ENCODE assay signal across 19 cellular contexts in genomic region chr3:123343296-123344174, GRCh38.
DNase-seq lines count a peak whose midpoint lies in the region; ATAC-seq and TF ChIP-seq lines count a peak whose summit lies in the region.
"Had no signal": no experiment of that assay in that cellular context is flagged by ENCODE, and none has a peak within 500 bp of the region (broad histone marks: within the 10 kb centered on the region; RNA-seq: fewer than 3 reads in every experiment).

No MANE protein-coding gene starts in this region.

- no peaks in the 10 kb centered on the region for H3K9me3 ChIP-seq in cardiac muscle cell (ENCODE audit: low read depth)
- H3K9me3 ChIP-seq: breast epithelium, SJSA1 had no signal

- no peak overlapping the region for H3K4me3 Mint-ChIP-seq in activated naive CD8-positive, alpha-beta T cell treated with anti-CD3 and anti-CD28 coated beads, Interleukin-2, amount 10 ng/mL, durations not matched to agents 7 days and 5 days
- H3K4me3 Mint-ChIP-seq in activated naive CD8-positive, alpha-beta T cell treated with anti-CD3 and anti-CD28 coated beads, Interleukin-2, amount 50 U/mL, for 24 hours: no peak overlapping the region
- H3K4me3 Mint-ChIP-seq in effector memory CD8-positive, alpha-beta T cell: no peak overlapping the region
- H3K4me3 Mint-ChIP-seq: activated CD4-positive, alpha-beta T cell treated with anti-CD3 and anti-CD28 coated beads, Interleukin-2, amount 10 ng/mL, durations not matched to agents 24 days and 14 days; neural progenitor cell; stimulated activated naive CD8-positive, alpha-beta T cell treated with anti-CD3 and anti-CD28 coated beads, Interleukin-15, amount 100 ng/mL, for 72 hours had no signal

- intact Hi-C loops in posterior vena cava (cut with DNase I): loop anchor here in 1 of 2 donors (5.0 kb wide), 1 partner anchor 144 kb away; no protein-coding TSS in a partner anchor

- H3K27ac ChIP-seq in cardiac muscle cell: peak overlapping the region; percentile 58
- H3K27ac ChIP-seq: breast epithelium, neural progenitor cell, SJSA1 had no signal

- POLR2A ChIA-PET in activated naive CD8-positive, alpha-beta T cell treated with anti-CD3 and anti-CD28 coated beads, Interleukin-2, amount 10 ng/mL, durations not matched to agents 7 days and 5 days (lab: Charles Lee): no interaction called here

- H3K27me3 ChIP-seq in cardiac muscle cell: no peaks in the 10 kb centered on the region
- H3K27me3 ChIP-seq: breast epithelium, neural progenitor cell had no signal

- DNase-seq in activated naive CD8-positive, alpha-beta T cell treated with anti-CD3 and anti-CD28 coated beads, Interleukin-2, amount 10 ng/mL, durations not matched to agents 7 days and 5 days: peak; percentile 21
- no peak for DNase-seq in activated naive CD8-positive, alpha-beta T cell treated with anti-CD3 and anti-CD28 coated beads, Interleukin-2, amount 50 U/mL, for 24 hours
- peak in 1 of 2 donors; percentile 63 for DNase-seq in cardiac muscle cell (ENCODE audit: low read depth in 1 of 2, low spot score in 1 of 2)
- peak; percentile 58 for DNase-seq in posterior vena cava (ENCODE audit: low spot score)
- DNase-seq in NCI-H146 (lab: John Stamatoyannopoulos, UW): no peak
- DNase-seq in NCI-H187 treated with DMSO at 0.1 percent for 48 hours (lab: John Stamatoyannopoulos, UW): no peak
- no peak for DNase-seq in effector memory CD8-positive, alpha-beta T cell
- DNase-seq: 8988T; NCI-H748 treated with DMSO at 0.1 percent for 48 hours; PC-3; stimulated activated CD4-positive, alpha-beta T cell treated with anti-CD3 and anti-CD28 coated beads, Interleukin-4, amount 100 ng/mL, for 4 hours had no signal

- H3K36me3 Mint-ChIP-seq in activated naive CD8-positive, alpha-beta T cell treated with anti-CD3 and anti-CD28 coated beads, Interleukin-2, amount 10 ng/mL, durations not matched to agents 7 days and 5 days: no peaks in the 10 kb centered on the region
- no peaks in the 10 kb centered on the region for H3K36me3 Mint-ChIP-seq in activated naive CD8-positive, alpha-beta T cell treated with anti-CD3 and anti-CD28 coated beads, Interleukin-2, amount 50 U/mL, for 24 hours (ENCODE audit: low read depth)
- H3K36me3 Mint-ChIP-seq in effector memory CD8-positive, alpha-beta T cell (ENCODE audit: insufficient read depth): no peaks in the 10 kb centered on the region
- H3K36me3 Mint-ChIP-seq: neural progenitor cell had no signal

- ATAC-seq in activated naive CD8-positive, alpha-beta T cell treated with anti-CD3 and anti-CD28 coated beads, Interleukin-2, amount 10 ng/mL, durations not matched to agents 7 days and 5 days (ENCODE audit: low read depth): no peak
- no peak for ATAC-seq in activated naive CD8-positive, alpha-beta T cell treated with anti-CD3 and anti-CD28 coated beads, Interleukin-2, amount 50 U/mL, for 24 hours
- no peak for ATAC-seq in effector memory CD8-positive, alpha-beta T cell (replicated peaks)
- ATAC-seq in GM18498 (IDR thresholded peaks at IDR 0.05; ENCODE audit: unreplicated experiment): no peak
- ATAC-seq: PC-3 had no signal

- H3K4me1 ChIP-seq in cardiac muscle cell (ENCODE audit: low read depth): peaks cover 43% of the 10 kb centered on the region
- H3K4me1 ChIP-seq: breast epithelium, neural progenitor cell had no signal

- peaks cover 16% of the 10 kb centered on the region for H3K4me1 Mint-ChIP-seq in activated naive CD8-positive, alpha-beta T cell treated with anti-CD3 and anti-CD28 coated beads, Interleukin-2, amount 10 ng/mL, durations not matched to agents 7 days and 5 days
- peaks cover 3% of the 10 kb centered on the region for H3K4me1 Mint-ChIP-seq in activated naive CD8-positive, alpha-beta T cell treated with anti-CD3 and anti-CD28 coated beads, Interleukin-2, amount 50 U/mL, for 24 hours
- H3K4me1 Mint-ChIP-seq in effector memory CD8-positive, alpha-beta T cell (ENCODE audit: low read depth in 2 of 2): peaks cover 4 to 7% of the 10 kb centered on the region in 2 donors

- H3K27me3 Mint-ChIP-seq in activated naive CD8-positive, alpha-beta T cell treated with anti-CD3 and anti-CD28 coated beads, Interleukin-2, amount 10 ng/mL, durations not matched to agents 7 days and 5 days: peaks cover 18% of the 10 kb centered on the region
- peaks cover 6% of the 10 kb centered on the region for H3K27me3 Mint-ChIP-seq in activated naive CD8-positive, alpha-beta T cell treated with anti-CD3 and anti-CD28 coated beads, Interleukin-2, amount 50 U/mL, for 24 hours
- peaks cover 8 to 21% of the 10 kb centered on the region in 2 donors for H3K27me3 Mint-ChIP-seq in effector memory CD8-positive, alpha-beta T cell

- no peak for TF ChIP-seq CTCF in cardiac muscle cell (IDR thresholded peaks at IDR 0.05; ENCODE audit: low read depth, low read length)

- no peaks in the 10 kb centered on the region for H3K9me3 Mint-ChIP-seq in activated naive CD8-positive, alpha-beta T cell treated with anti-CD3 and anti-CD28 coated beads, Interleukin-2, amount 10 ng/mL, durations not matched to agents 7 days and 5 days
- no peaks in the 10 kb centered on the region for H3K9me3 Mint-ChIP-seq in activated naive CD8-positive, alpha-beta T cell treated with anti-CD3 and anti-CD28 coated beads, Interleukin-2, amount 50 U/mL, for 24 hours
- H3K9me3 Mint-ChIP-seq in effector memory CD8-positive, alpha-beta T cell: no peaks in the 10 kb centered on the region
- H3K9me3 Mint-ChIP-seq: activated CD4-positive, alpha-beta T cell treated with anti-CD3 and anti-CD28 coated beads, Interleukin-2, amount 10 ng/mL, durations not matched to agents 24 days and 14 days; activated T-helper 2 cell treated with anti-CD3 and anti-CD28 coated beads, Interferon-gamma antibody, Interleukin-2, Interleukin-4, amounts not matched to agents 10 μg/mL and 5 μg/mL and 100 μg/mL, durations not matched to agents 14 hours and 24 hours and 36 hours; neural progenitor cell; stimulated activated naive CD8-positive, alpha-beta T cell treated with anti-CD3 and anti-CD28 coated beads, Interleukin-15, amount 100 ng/mL, for 72 hours had no signal

- H3K4me3 ChIP-seq in cardiac muscle cell: no peak overlapping the region
- H3K4me3 ChIP-seq: breast epithelium, K562, neural progenitor cell, SJSA1 had no signal

- peak overlapping the region; percentile 44 for H3K27ac Mint-ChIP-seq in activated naive CD8-positive, alpha-beta T cell treated with anti-CD3 and anti-CD28 coated beads, Interleukin-2, amount 10 ng/mL, durations not matched to agents 7 days and 5 days
- no peak overlapping the region for H3K27ac Mint-ChIP-seq in activated naive CD8-positive, alpha-beta T cell treated with anti-CD3 and anti-CD28 coated beads, Interleukin-2, amount 50 U/mL, for 24 hours
- no peak overlapping the region for H3K27ac Mint-ChIP-seq in effector memory CD8-positive, alpha-beta T cell
- H3K27ac Mint-ChIP-seq: activated CD4-positive, alpha-beta T cell treated with anti-CD3 and anti-CD28 coated beads, Interleukin-2, amount 10 ng/mL, durations not matched to agents 24 days and 14 days; activated T-helper 2 cell treated with anti-CD3 and anti-CD28 coated beads, Interferon-gamma antibody, Interleukin-2, Interleukin-4, amounts not matched to agents 10 μg/mL and 5 μg/mL and 100 μg/mL, durations not matched to agents 14 hours and 24 hours and 36 hours; stimulated activated naive CD8-positive, alpha-beta T cell treated with anti-CD3 and anti-CD28 coated beads, Interleukin-15, amount 100 ng/mL, for 72 hours had no signal

- no peaks in the 10 kb centered on the region for H3K36me3 ChIP-seq in cardiac muscle cell
- H3K36me3 ChIP-seq: breast epithelium, neural progenitor cell, SJSA1 had no signal

Comparison
In these comparisons a context has a peak if more than half of its experiments do, and no peak if none do; other contexts are left out.
1. DNase-seq: peak in activated naive CD8-positive, alpha-beta T cell treated with anti-CD3 and anti-CD28 coated beads, Interleukin-2, amount 10 ng/mL, durations not matched to agents 7 days and 5 days (single experiment) and posterior vena cava (single experiment); none in activated naive CD8-positive, alpha-beta T cell treated with anti-CD3 and anti-CD28 coated beads, Interleukin-2, amount 50 U/mL, for 24 hours (single experiment), NCI-H146 (single experiment), NCI-H187 treated with DMSO at 0.1 percent for 48 hours (single experiment) and effector memory CD8-positive, alpha-beta T cell (0 of 3).